Comparison of ENCODE assay signal across 19 cellular contexts in genomic region chr4:20420916-20421315, GRCh38.
DNase-seq lines count a peak whose midpoint lies in the region; ATAC-seq, FAIRE-seq and TF ChIP-seq lines count a peak whose summit lies in the region.
"Had no signal": no experiment of that assay in that cellular context is flagged by ENCODE, and none has a peak within 500 bp of the region (broad histone marks: within the 10 kb centered on the region; RNA-seq: fewer than 3 reads in every experiment).

No MANE protein-coding gene starts in this region.

- peaks cover 0 to 3% (median 0%) of the 10 kb centered on the region in 5 donors for H3K9me3 Mint-ChIP-seq in CD8-positive, alpha-beta memory T cell
- H3K9me3 Mint-ChIP-seq: CD4-positive, alpha-beta T cell; GM23338 had no signal

- peaks cover 0 to 2% of the 10 kb centered on the region in 2 donors for H3K27me3 Mint-ChIP-seq in CD8-positive, alpha-beta memory T cell

- H3K4me2 ChIP-seq in HepG2 (ENCODE audit: low read depth, low read length): no peak overlapping the region
- H3K4me2 ChIP-seq in Loucy (ENCODE audit: low read depth, low read length, poor library complexity, severe bottlenecking): no peak overlapping the region
- no peak overlapping the region for H3K4me2 ChIP-seq in mesenchymal stem cell (ENCODE audit: low read length, poor library complexity, severe bottlenecking)
- H3K4me2 ChIP-seq: GM23338 had no signal

- H2AK5ac ChIP-seq in mesenchymal stem cell (ENCODE audit: low read length, severe bottlenecking): no peak overlapping the region

- no peaks in the 10 kb centered on the region for H3K27me3 ChIP-seq in HepG2 (ENCODE audit: control insufficient read depth in 1 of 2, insufficient read depth in 2 of 2, low read length in 2 of 2)
- no peaks in the 10 kb centered on the region for H3K27me3 ChIP-seq in right lobe of liver
- H3K27me3 ChIP-seq in Loucy (ENCODE audit: insufficient read depth, low read length, poor library complexity, severe bottlenecking): no peaks in the 10 kb centered on the region
- no peaks in the 10 kb centered on the region for H3K27me3 ChIP-seq in mesenchymal stem cell (ENCODE audit: control insufficient read depth in 1 of 2, insufficient read depth in 1 of 2, low read length in 2 of 2)
- H3K27me3 ChIP-seq in CD8-positive, alpha-beta memory T cell (ENCODE audit: insufficient read depth, low read length, poor library complexity, severe bottlenecking): no peaks in the 10 kb centered on the region
- no peaks in the 10 kb centered on the region for H3K27me3 ChIP-seq in WERI-Rb-1 (ENCODE audit: insufficient read depth, low read depth, severe bottlenecking)

- no peak overlapping the region for H3K14ac ChIP-seq in mesenchymal stem cell (ENCODE audit: low read length in 2 of 2)

- DNase-seq in HepG2 (ENCODE audit: low spot score) (no peak), right lobe of liver (no peak), mesenchymal stem cell (no peak), AG08395 (ENCODE audit: low spot score) (no peak), WERI-Rb-1 (no peak)
- no peak for DNase-seq in CD8-positive, alpha-beta memory T cell
- DNase-seq: BE2C; CD4-positive, alpha-beta T cell; DMS153; DMS79; GDM1; HCEC 1CT had no signal

- CTCF ChIA-PET in HepG2 (lab: Yijun Ruan, JAX; ENCODE audit: low intra/inter-chr PET ratio, low total read pairs): no interaction called here
- CTCF ChIA-PET in CD8-positive, alpha-beta memory T cell (lab: Charles Lee): no interaction called here

- H3K27ac ChIP-seq in HepG2 (ENCODE audit: extremely low read length, insufficient read depth, low read length): no peak overlapping the region
- H3K27ac ChIP-seq in right lobe of liver: no peak overlapping the region
- no peak overlapping the region for H3K27ac ChIP-seq in mesenchymal stem cell (ENCODE audit: low read length, poor library complexity, severe bottlenecking)
- no peak overlapping the region for H3K27ac ChIP-seq in CD8-positive, alpha-beta memory T cell (ENCODE audit: low read depth, low read length)
- no peak overlapping the region for H3K27ac ChIP-seq in WERI-Rb-1
- H3K27ac ChIP-seq: 22Rv1, C4-2B had no signal

- ATAC-seq in HepG2: no peak
- ATAC-seq in right lobe of liver: no peak
- ATAC-seq: GM23338 had no signal

- H3K4me1 ChIP-seq in HepG2 (ENCODE audit: insufficient read depth, low read length) (no peaks in the 10 kb centered on the region), right lobe of liver (no peaks in the 10 kb centered on the region), Loucy (ENCODE audit: insufficient read depth, low read length, poor library complexity, severe bottlenecking) (no peaks in the 10 kb centered on the region), mesenchymal stem cell (ENCODE audit: control insufficient read depth, insufficient read depth, low read depth, low read length) (no peaks in the 10 kb centered on the region)
- no peaks in the 10 kb centered on the region for H3K4me1 ChIP-seq in CD8-positive, alpha-beta memory T cell (ENCODE audit: insufficient read depth, low read length)

- no peak overlapping the region for H3K27ac Mint-ChIP-seq in CD8-positive, alpha-beta memory T cell
- H3K27ac Mint-ChIP-seq: CD4-positive, alpha-beta T cell; GM23338 had no signal

- H2BK12ac ChIP-seq in mesenchymal stem cell (ENCODE audit: low read length in 2 of 2): no peak overlapping the region

- no peak for TF ChIP-seq CTCF in HepG2 (CRISPR knock-in tag; IDR thresholded peaks at IDR 0.05)
- TF ChIP-seq CTCF in right lobe of liver (IDR thresholded peaks at IDR 0.05): no peak
- TF ChIP-seq CTCF in Loucy (conservative IDR thresholded peaks at IDR 0.05; ENCODE audit: low read length): no peak
- TF ChIP-seq CTCF in WERI-Rb-1 (IDR thresholded peaks at IDR 0.05; ENCODE audit: low read depth, low read length): no peak

- TF ChIP-seq RAD21 in HepG2 (CRISPR knock-in tag; IDR thresholded peaks at IDR 0.05): no peak

- H3K79me1 ChIP-seq in mesenchymal stem cell (replicated peaks; ENCODE audit: low read length, poor library complexity, severe bottlenecking): no peaks in the 10 kb centered on the region

- no peaks in the 10 kb centered on the region for H3K9me2 ChIP-seq in Loucy (replicated peaks; ENCODE audit: low read depth, low read length)

- BruUV-seq in HepG2 (replicated peaks; lab: Mats Ljungman, UMichigan): no TSS peak

- 0% methylated on average over 1 of the region's 1 CpG for WGBS in HepG2 (ENCODE audit: low lambda C conversion rate)
- WGBS in right lobe of liver (ENCODE audit: insufficient coverage, low coverage, low lambda C conversion rate, missing lambda C conversion rate): 83% methylated on average over 1 of the region's 1 CpG
- 80% methylated on average over 1 of the region's 1 CpG for WGBS in mesenchymal stem cell

- no peak for FAIRE-seq in HepG2 (lab: Jason Lieb, UNC)
- FAIRE-seq: GM12892, GM18507, H54 had no signal

- no peak overlapping the region for H3K4me3 Mint-ChIP-seq in CD8-positive, alpha-beta memory T cell
- H3K4me3 Mint-ChIP-seq: CD4-positive, alpha-beta T cell; GM23338 had no signal

- no peak for TF ChIP-seq EP300 in HepG2 (IDR thresholded peaks at IDR 0.05; ENCODE audit: low read depth in 2 of 2, low read length in 2 of 2)
- no peak for TF ChIP-seq EP300 in HepG2 (CRISPR knock-in tag; IDR thresholded peaks at IDR 0.05; ENCODE audit: borderline replicate concordance)

- H3K9me3 ChIP-seq in HepG2 (ENCODE audit: low read length): no peaks in the 10 kb centered on the region
- H3K9me3 ChIP-seq in right lobe of liver: no peaks in the 10 kb centered on the region
- no peaks in the 10 kb centered on the region for H3K9me3 ChIP-seq in Loucy (ENCODE audit: insufficient read depth, low read depth, low read length)
- no peaks in the 10 kb centered on the region for H3K9me3 ChIP-seq in mesenchymal stem cell (ENCODE audit: control insufficient read depth, low read length)
- H3K9me3 ChIP-seq in CD8-positive, alpha-beta memory T cell (ENCODE audit: low read length): no peaks in the 10 kb centered on the region
- H3K9me3 ChIP-seq in WERI-Rb-1 (ENCODE audit: severe bottlenecking): no peaks in the 10 kb centered on the region
- H3K9me3 ChIP-seq: BE2C had no signal

- no peak overlapping the region for H3K4me3 ChIP-seq in HepG2 (replicated peaks in 1 of 3; ENCODE audit: insufficient read depth in 1 of 3, low read depth in 2 of 3, low read length in 3 of 3)
- H3K4me3 ChIP-seq in right lobe of liver: no peak overlapping the region
- no peak overlapping the region for H3K4me3 ChIP-seq in Loucy (ENCODE audit: low read length, poor library complexity, severe bottlenecking)
- no peak overlapping the region for H3K4me3 ChIP-seq in mesenchymal stem cell (ENCODE audit: insufficient read depth in 1 of 2, low read depth in 1 of 2, low read length in 2 of 2)
- H3K4me3 ChIP-seq in CD8-positive, alpha-beta memory T cell (ENCODE audit: low read length): no peak overlapping the region
- no peak overlapping the region for H3K4me3 ChIP-seq in WERI-Rb-1 (ENCODE audit: low read depth, low read length)
- H3K4me3 ChIP-seq: GM23338 had no signal

- H3K36me3 ChIP-seq in HepG2 (replicated peaks in 1 of 2; ENCODE audit: control insufficient read depth in 1 of 2, insufficient read depth in 2 of 2, low read length in 2 of 2) (no peaks in the 10 kb centered on the region), right lobe of liver (no peaks in the 10 kb centered on the region), Loucy (ENCODE audit: insufficient read depth, low read length) (no peaks in the 10 kb centered on the region), mesenchymal stem cell (ENCODE audit: control insufficient read depth in 1 of 2, insufficient read depth in 2 of 2, low read depth in 1 of 2, low read length in 2 of 2) (no peaks in the 10 kb centered on the region), WERI-Rb-1 (no peaks in the 10 kb centered on the region)
- no peaks in the 10 kb centered on the region for H3K36me3 ChIP-seq in CD8-positive, alpha-beta memory T cell (ENCODE audit: insufficient read depth, low read length)
- H3K36me3 ChIP-seq: BE2C had no signal

- H3K9ac ChIP-seq in HepG2 (ENCODE audit: insufficient read depth, low read depth, low read length) (no peak overlapping the region), Loucy (ENCODE audit: low read depth, low read length, poor library complexity, severe bottlenecking) (no peak overlapping the region), mesenchymal stem cell (ENCODE audit: low read length) (peak overlapping the region; percentile 9)

- no peak overlapping the region for H3K4ac ChIP-seq in mesenchymal stem cell (ENCODE audit: low read depth in 1 of 2, low read length in 2 of 2)

- no peak overlapping the region for H3K18ac ChIP-seq in mesenchymal stem cell (ENCODE audit: low read depth in 1 of 2, low read length in 2 of 2)

- H2AFZ ChIP-seq in HepG2 (ENCODE audit: low read length): no peak overlapping the region
- H2AFZ ChIP-seq in Loucy (ENCODE audit: low read length): peak overlapping the region; percentile 30; the same call in 1 of the 2 replicates
- H2AFZ ChIP-seq in mesenchymal stem cell (ENCODE audit: low read depth, low read length): no peak overlapping the region
- H2AFZ ChIP-seq: GM23338 had no signal

- H3K79me2 ChIP-seq in HepG2 (ENCODE audit: insufficient read depth, low read length): no peaks in the 10 kb centered on the region
- H3K79me2 ChIP-seq in Loucy (ENCODE audit: insufficient read depth, low read length): no peaks in the 10 kb centered on the region

- H2BK15ac ChIP-seq in mesenchymal stem cell (ENCODE audit: low read depth, poor library complexity, severe bottlenecking): no peak overlapping the region

- H3K36me3 Mint-ChIP-seq in CD8-positive, alpha-beta memory T cell: no peaks in the 10 kb centered on the region

- no peak overlapping the region for H2BK5ac ChIP-seq in mesenchymal stem cell (ENCODE audit: low read depth, low read length, poor library complexity, severe bottlenecking)

- POLR2A ChIA-PET in HepG2 (lab: Yijun Ruan, JAX): no interaction called here
- POLR2A ChIA-PET in CD8-positive, alpha-beta memory T cell (lab: Charles Lee): no interaction called here

- TF ChIP-seq POLR2A in HepG2 (IDR thresholded peaks at IDR 0.05; ENCODE audit: insufficient read depth in 1 of 2, low read depth in 2 of 2, low read length in 2 of 2) (no peak), right lobe of liver (IDR thresholded peaks at IDR 0.05) (no peak)

- H3K23ac ChIP-seq in mesenchymal stem cell (ENCODE audit: low read length in 2 of 2): no peak overlapping the region

- no peaks in the 10 kb centered on the region for H4K20me1 ChIP-seq in HepG2 (ENCODE audit: insufficient read depth, low read length)
- H4K20me1 ChIP-seq in Loucy (ENCODE audit: insufficient read depth, low read length, poor library complexity, severe bottlenecking): no peaks in the 10 kb centered on the region

- no peak overlapping the region for H4K8ac ChIP-seq in mesenchymal stem cell (ENCODE audit: low read length)

- no peaks in the 10 kb centered on the region for H3F3A ChIP-seq in Loucy (ENCODE audit: low read depth)

- peaks cover 3 to 8% (median 7%) of the 10 kb centered on the region in 3 donors for H3K4me1 Mint-ChIP-seq in CD8-positive, alpha-beta memory T cell

- in situ Hi-C loops in HepG2 (cut with HindIII; ENCODE audit: extremely low pct_ligation_motif_present, low pct_unique_long_range_greater_than_20kb): loop anchor here (5.0 kb wide), 2 partner anchors 126 to 266 kb away; no protein-coding TSS in a partner anchor

- intact Hi-C loops in HepG2 (cut with micrococcal nuclease; ENCODE audit: unreplicated experiment) (no loop called here), right lobe of liver (cut with DNase I) (loop anchor here (10.0 kb wide), 2 partner anchors 124 to 264 kb away; no protein-coding TSS in a partner anchor)

- no peak overlapping the region for H2BK120ac ChIP-seq in mesenchymal stem cell (ENCODE audit: low read depth, low read length)

- H4K91ac ChIP-seq in mesenchymal stem cell (ENCODE audit: low read length): no peak overlapping the region
